ENCODE assay signal across 10 cellular contexts in the genomic region with DNA sequence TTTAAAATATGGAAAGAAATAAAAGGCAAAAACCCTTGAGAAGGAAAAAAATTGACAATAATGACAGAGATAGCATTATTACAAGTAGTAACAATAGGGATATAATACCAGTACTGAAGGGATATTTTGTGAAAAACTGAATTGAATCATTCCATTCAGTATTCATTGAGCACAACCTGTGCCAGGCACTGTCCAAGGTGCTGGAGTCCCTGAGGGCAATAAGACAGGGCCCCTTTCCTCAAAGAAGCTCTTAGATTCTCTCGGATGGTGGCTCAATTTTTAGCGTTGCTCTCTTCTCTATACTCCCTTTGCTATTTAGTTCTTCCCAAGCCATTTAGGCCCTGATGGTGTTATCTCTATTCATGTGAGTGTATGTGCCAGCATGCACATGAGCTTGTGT. TPM values are rescaled to one million over a fixed set of nuclear protein-coding genes. Genes with fewer than 3 reads are reported as not detected.
DNase-seq lines count a peak whose midpoint lies in the region; ATAC-seq, FAIRE-seq and TF ChIP-seq lines count a peak whose summit lies in the region.
"Had no signal": no experiment of that assay in that cellular context is flagged by ENCODE, and none has a peak within 500 bp of the region (broad histone marks: within the 10 kb centered on the region; RNA-seq: fewer than 3 reads in every experiment).

No MANE protein-coding gene starts in this region.

- TF ChIP-seq POLR2A in H54 (IDR thresholded peaks at IDR 0.05; ENCODE audit: low read depth, low read length) = no peak

- DNase-seq in AG08395 (ENCODE audit: low spot score) (peak; percentile 26), H54 (ENCODE audit: insufficient read length, low spot score) (no peak), T1000 (lab: John Stamatoyannopoulos, UW) (peak; percentile 31), fibroblast of villous mesenchyme (ENCODE audit: low read depth) (peak; percentile 36), SKM-1 treated with dmso at 0.1 percent for 144 hours (lab: John Stamatoyannopoulos, UW; ENCODE audit: unreplicated experiment) (no peak)

- peak; percentile 87 for FAIRE-seq in H54 (lab: Jason Lieb, UNC)

- no peak for TF ChIP-seq CTCF in fibroblast of villous mesenchyme (IDR thresholded peaks at IDR 0.05; ENCODE audit: insufficient read depth, low read depth, low read length)

- no peak for ATAC-seq in GM21526 (IDR thresholded peaks at IDR 0.05; ENCODE audit: low FRiP score, unreplicated experiment)
- no peak for ATAC-seq in HG02970 (IDR thresholded peaks at IDR 0.05; ENCODE audit: low FRiP score, unreplicated experiment)
- ATAC-seq in HG03108 (IDR thresholded peaks at IDR 0.05; ENCODE audit: unreplicated experiment) = no peak
- ATAC-seq: activated T-helper 17 cell treated with anti-CD3 and anti-CD28 coated beads, Interleukin-2, amount 50 U/mL, for 72 hours; Panc1 had no signal

- H3K4me3 ChIP-seq in fibroblast of villous mesenchyme (ENCODE audit: low read depth, low read length) = no peak overlapping the region

RNA-seq across cellular contexts. Expression of a gene that starts 34.3 kb away (rescaled TPM):
- 24.5 and 38.0 TPM in 2 replicates for total RNA-seq in fibroblast of villous mesenchyme

Comparison
In these comparisons a context has a peak if more than half of its experiments do, and no peak if none do; other contexts are left out.
1. DNase-seq: peak in AG08395 (single experiment), T1000 (single experiment) and fibroblast of villous mesenchyme (single experiment); none in H54 (single experiment) and SKM-1 treated with dmso at 0.1 percent for 144 hours (single experiment).